12 cellular contexts compared by ENCODE assay signal in genomic region chr11:113014731-113015455, GRCh38. TPM values are rescaled to one million over a fixed set of nuclear protein-coding genes. Genes with fewer than 3 reads are reported as not detected.
DNase-seq lines count a peak whose midpoint lies in the region; ATAC-seq, FAIRE-seq and TF ChIP-seq lines count a peak whose summit lies in the region.
"Had no signal": no experiment of that assay in that cellular context is flagged by ENCODE, and none has a peak within 500 bp of the region (broad histone marks: within the 10 kb centered on the region; RNA-seq: fewer than 3 reads in every experiment).

No MANE protein-coding gene starts in this region.

- peaks cover 7% of the 10 kb centered on the region for H3K4me1 ChIP-seq in right cardiac atrium (ENCODE audit: control insufficient read depth, insufficient read depth, low read length)
- peaks cover 25% of the 10 kb centered on the region for H3K4me1 ChIP-seq in vagina
- H3K4me1 ChIP-seq: A549 had no signal

- H3K4me3 ChIP-seq in right cardiac atrium (ENCODE audit: low read length) (no peak overlapping the region), vagina (no peak overlapping the region)
- H3K4me3 ChIP-seq: A549 had no signal

- ATAC-seq in right cardiac atrium: peak; percentile 94 to 97
- ATAC-seq: A549 had no signal

- WGBS in right cardiac atrium: 42% methylated on average over 5 of the region's 5 CpGs

- H3K9me3 ChIP-seq in right cardiac atrium (ENCODE audit: control insufficient read depth, low read length) (no peaks in the 10 kb centered on the region), vagina (no peaks in the 10 kb centered on the region)
- H3K9me3 ChIP-seq: A549 had no signal

- TF ChIP-seq POLR2A in vagina (IDR thresholded peaks at IDR 0.05): no peak

- H3K27ac ChIP-seq in right cardiac atrium (ENCODE audit: low read length) (no peak overlapping the region), vagina (peak overlapping the region; percentile 2)
- H3K27ac ChIP-seq: A549 had no signal

- DNase-seq in NCI-H345 (lab: John Stamatoyannopoulos, UW) (peak; percentile 50), NCI-H345 treated with DMSO at 0.1 percent for 48 hours (lab: John Stamatoyannopoulos, UW; ENCODE audit: unreplicated experiment) (no peak), RPMI8226 (peak; percentile 61), right cardiac atrium (peak; percentile 69 to 87 (median 84)), vagina (ENCODE audit: extremely low spot score in 2 of 2) (no peak), urothelium cell line (ENCODE audit: low spot score) (no peak)
- no peak for DNase-seq in NK-92 treated with Interleukin-12 subunit alpha and Interleukin-12 subunit beta, amount 100 ng/mL, for 24 hours (lab: John Stamatoyannopoulos, UW)
- no peak for DNase-seq in stimulated activated CD4-positive, alpha-beta T cell treated with anti-CD3 and anti-CD28 coated beads, Interleukin-12 subunit alpha, Interleukin-12 subunit beta, amount 100 ng/mL, for 4 hours
- DNase-seq: activated effector memory CD4-positive, alpha-beta T cell treated with Interleukin-2 at 50 U/mL for 16 hours; mesendoderm had no signal

- FAIRE-seq in urothelium cell line (lab: Jason Lieb, UNC): no peak
- FAIRE-seq: A549, GM12891 had no signal

- H3K36me3 ChIP-seq in vagina: no peaks in the 10 kb centered on the region

- H3K27me3 ChIP-seq in right cardiac atrium (ENCODE audit: control insufficient read depth, insufficient read depth): no peaks in the 10 kb centered on the region
- no peaks in the 10 kb centered on the region for H3K27me3 ChIP-seq in vagina

- TF ChIP-seq CTCF in vagina (IDR thresholded peaks at IDR 0.05): no peak

- intact Hi-C loops in right cardiac atrium (cut with DNase I) (no loop called here), vagina (cut with DNase I) (no loop called here)

RNA-seq across cellular contexts. Expression of gene NCAM1, which starts 53.7 kb away (rescaled TPM):
- 100 to 1,000 TPM; 191 to 303 (median 223) TPM for total RNA-seq in right cardiac atrium
- 87.9 TPM for polyA plus RNA-seq in right cardiac atrium
- total RNA-seq in vagina: 33.6 TPM

Comparison
In these comparisons a context has a peak if more than half of its experiments do, and no peak if none do; other contexts are left out.
1. DNase-seq: peak in NCI-H345 (single experiment), RPMI8226 (single experiment) and right cardiac atrium (3 of 3); none in NCI-H345 treated with DMSO at 0.1 percent for 48 hours (single experiment), vagina (0 of 2), NK-92 treated with Interleukin-12 subunit alpha and Interleukin-12 subunit beta, amount 100 ng/mL, for 24 hours (single experiment), urothelium cell line (single experiment) and stimulated activated CD4-positive, alpha-beta T cell treated with anti-CD3 and anti-CD28 coated beads, Interleukin-12 subunit alpha, Interleukin-12 subunit beta, amount 100 ng/mL, for 4 hours (single experiment).